Comparison of ENCODE assay signal across 1 cellular context in the genomic region with DNA sequence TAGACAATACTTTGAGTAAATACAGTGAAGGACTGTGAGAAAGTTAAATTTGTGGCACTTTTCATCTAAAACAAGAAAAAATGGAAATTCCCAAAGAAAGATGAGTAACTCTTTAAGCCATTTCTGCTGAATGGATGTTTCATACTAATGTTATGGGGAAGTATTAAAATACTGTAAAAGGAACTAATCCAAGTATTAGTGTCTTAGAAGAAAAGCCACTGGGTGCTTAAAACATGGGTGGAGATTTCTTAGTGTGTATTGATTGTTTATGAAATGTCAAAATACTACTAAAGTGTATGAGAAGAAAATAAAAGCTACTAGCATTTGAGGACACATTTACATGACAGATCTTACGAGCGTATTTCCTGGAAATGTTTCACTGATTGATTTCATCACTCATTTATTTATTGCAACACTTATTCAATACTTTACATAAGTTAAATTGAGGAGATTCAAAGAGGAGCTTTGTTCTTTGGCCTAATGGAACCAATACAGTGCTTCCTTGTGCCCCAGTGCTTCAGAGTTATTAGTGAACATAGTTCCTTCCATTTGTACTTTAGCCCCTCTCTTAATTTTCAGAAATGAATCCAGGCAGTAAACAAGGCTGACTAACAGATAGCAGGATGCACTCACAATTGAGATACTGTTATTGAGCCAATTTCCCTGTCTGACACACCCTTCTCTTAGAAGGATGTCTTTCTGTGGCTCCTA.
TF ChIP-seq lines count a peak whose summit lies in the region.

No MANE protein-coding gene starts in this region.

TF ChIP-seq in HepG2, 621 proteins besides CTCF, POLR2A, EP300 and RAD21 (continued from another document):
- TF ChIP-seq ZNF710 (CRISPR knock-in tag; IDR thresholded peaks at IDR 0.05; ENCODE audit: borderline replicate concordance) (no peak), ZNF788 (CRISPR knock-in tag; IDR thresholded peaks at IDR 0.05; ENCODE audit: borderline replicate concordance) (no peak), MNT (IDR thresholded peaks at IDR 0.05) (no peak), ZMYM2 (CRISPR knock-in tag; IDR thresholded peaks at IDR 0.05) (no peak), GATAD2A (CRISPR knock-in tag; IDR thresholded peaks at IDR 0.05) (peak; percentile 91), KLF9 (CRISPR knock-in tag; IDR thresholded peaks at IDR 0.05; ENCODE audit: low read depth) (no peak), ZNF256 (CRISPR knock-in tag; conservative IDR thresholded peaks at IDR 0.05) (no peak)
- TF ChIP-seq, protein P1, sequence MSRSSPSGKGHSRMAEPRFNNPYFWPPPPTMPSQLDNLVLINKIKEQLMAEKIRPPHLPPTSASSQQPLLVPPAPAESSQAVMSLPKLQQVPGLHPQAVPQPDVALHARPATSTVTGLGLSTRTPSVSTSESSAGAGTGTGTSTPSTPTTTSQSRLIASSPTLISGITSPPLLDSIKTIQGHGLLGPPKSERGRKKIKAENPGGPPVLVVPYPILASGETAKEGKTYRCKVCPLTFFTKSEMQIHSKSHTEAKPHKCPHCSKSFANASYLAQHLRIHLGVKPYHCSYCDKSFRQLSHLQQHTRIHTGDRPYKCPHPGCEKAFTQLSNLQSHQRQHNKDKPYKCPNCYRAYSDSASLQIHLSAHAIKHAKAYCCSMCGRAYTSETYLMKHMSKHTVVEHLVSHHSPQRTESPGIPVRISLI (CRISPR knock-in tag; IDR thresholded peaks at IDR 0.05; ENCODE audit: borderline replicate concordance), result no peak
- TF ChIP-seq, protein P2, sequence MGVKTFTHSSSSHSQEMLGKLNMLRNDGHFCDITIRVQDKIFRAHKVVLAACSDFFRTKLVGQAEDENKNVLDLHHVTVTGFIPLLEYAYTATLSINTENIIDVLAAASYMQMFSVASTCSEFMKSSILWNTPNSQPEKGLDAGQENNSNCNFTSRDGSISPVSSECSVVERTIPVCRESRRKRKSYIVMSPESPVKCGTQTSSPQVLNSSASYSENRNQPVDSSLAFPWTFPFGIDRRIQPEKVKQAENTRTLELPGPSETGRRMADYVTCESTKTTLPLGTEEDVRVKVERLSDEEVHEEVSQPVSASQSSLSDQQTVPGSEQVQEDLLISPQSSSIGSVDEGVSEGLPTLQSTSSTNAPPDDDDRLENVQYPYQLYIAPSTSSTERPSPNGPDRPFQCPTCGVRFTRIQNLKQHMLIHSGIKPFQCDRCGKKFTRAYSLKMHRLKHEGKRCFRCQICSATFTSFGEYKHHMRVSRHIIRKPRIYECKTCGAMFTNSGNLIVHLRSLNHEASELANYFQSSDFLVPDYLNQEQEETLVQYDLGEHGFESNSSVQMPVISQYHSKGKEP (CRISPR knock-in tag; IDR thresholded peaks at IDR 0.05), result no peak
- TF ChIP-seq, protein P3, sequence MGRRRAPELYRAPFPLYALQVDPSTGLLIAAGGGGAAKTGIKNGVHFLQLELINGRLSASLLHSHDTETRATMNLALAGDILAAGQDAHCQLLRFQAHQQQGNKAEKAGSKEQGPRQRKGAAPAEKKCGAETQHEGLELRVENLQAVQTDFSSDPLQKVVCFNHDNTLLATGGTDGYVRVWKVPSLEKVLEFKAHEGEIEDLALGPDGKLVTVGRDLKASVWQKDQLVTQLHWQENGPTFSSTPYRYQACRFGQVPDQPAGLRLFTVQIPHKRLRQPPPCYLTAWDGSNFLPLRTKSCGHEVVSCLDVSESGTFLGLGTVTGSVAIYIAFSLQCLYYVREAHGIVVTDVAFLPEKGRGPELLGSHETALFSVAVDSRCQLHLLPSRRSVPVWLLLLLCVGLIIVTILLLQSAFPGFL (CRISPR knock-in tag; IDR thresholded peaks at IDR 0.05), result no peak
- TF ChIP-seq, protein P4, sequence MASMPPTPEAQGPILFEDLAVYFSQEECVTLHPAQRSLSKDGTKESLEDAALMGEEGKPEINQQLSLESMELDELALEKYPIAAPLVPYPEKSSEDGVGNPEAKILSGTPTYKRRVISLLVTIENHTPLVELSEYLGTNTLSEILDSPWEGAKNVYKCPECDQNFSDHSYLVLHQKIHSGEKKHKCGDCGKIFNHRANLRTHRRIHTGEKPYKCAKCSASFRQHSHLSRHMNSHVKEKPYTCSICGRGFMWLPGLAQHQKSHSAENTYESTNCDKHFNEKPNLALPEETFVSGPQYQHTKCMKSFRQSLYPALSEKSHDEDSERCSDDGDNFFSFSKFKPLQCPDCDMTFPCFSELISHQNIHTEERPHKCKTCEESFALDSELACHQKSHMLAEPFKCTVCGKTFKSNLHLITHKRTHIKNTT (CRISPR knock-in tag; IDR thresholded peaks at IDR 0.05), result no peak
